1 cellular context compared by ENCODE assay signal in the genomic region with DNA sequence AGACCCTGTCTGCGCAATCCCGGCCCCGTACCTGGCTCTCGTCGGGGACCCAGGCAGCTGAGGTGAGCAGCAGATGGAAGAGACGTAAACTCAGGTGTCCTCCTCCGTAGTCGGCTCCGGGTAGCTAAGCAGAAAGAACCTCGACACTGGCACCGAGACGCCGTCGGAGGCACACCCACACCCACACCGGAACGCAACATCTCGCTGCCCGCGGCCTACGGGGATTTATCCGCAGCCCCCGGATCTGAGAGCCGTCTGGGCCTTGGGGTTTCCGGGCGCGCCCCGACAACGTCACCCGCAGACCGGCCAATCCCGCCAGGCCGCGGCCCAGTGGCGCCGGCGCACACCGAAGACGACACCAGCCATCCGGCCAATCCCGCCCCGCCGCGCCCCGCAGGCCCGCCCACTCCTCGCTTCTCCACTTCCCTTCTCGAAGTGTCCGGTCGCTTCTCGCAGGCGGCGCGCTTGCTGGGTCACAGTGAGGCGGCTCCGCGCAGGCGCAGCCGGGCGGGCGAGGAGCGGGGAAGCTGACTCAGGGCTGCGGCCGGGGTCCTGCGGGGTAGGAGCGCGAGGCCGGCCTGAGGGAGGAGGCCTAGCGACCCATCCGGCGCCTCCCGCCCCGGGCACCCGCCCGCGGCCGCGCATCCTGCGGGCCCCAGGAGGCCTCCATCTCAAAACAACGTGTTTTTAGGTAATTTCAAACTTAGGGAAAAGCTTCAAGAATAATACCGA.
TF ChIP-seq lines count a peak whose summit lies in the region.

A gene with protein sequence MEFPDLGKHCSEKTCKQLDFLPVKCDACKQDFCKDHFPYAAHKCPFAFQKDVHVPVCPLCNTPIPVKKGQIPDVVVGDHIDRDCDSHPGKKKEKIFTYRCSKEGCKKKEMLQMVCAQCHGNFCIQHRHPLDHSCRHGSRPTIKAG (minus strand): TSS at position 264 of the 732 bp plus-strand sequence. CDS start 1,984 bp downstream, outside the sequence.

TF ChIP-seq in HepG2, 621 proteins besides CTCF, POLR2A, EP300 and RAD21 (continued from another document and continues in another):
- TF ChIP-seq, protein P1, sequence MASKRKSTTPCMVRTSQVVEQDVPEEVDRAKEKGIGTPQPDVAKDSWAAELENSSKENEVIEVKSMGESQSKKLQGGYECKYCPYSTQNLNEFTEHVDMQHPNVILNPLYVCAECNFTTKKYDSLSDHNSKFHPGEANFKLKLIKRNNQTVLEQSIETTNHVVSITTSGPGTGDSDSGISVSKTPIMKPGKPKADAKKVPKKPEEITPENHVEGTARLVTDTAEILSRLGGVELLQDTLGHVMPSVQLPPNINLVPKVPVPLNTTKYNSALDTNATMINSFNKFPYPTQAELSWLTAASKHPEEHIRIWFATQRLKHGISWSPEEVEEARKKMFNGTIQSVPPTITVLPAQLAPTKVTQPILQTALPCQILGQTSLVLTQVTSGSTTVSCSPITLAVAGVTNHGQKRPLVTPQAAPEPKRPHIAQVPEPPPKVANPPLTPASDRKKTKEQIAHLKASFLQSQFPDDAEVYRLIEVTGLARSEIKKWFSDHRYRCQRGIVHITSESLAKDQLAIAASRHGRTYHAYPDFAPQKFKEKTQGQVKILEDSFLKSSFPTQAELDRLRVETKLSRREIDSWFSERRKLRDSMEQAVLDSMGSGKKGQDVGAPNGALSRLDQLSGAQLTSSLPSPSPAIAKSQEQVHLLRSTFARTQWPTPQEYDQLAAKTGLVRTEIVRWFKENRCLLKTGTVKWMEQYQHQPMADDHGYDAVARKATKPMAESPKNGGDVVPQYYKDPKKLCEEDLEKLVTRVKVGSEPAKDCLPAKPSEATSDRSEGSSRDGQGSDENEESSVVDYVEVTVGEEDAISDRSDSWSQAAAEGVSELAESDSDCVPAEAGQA (IDR thresholded peaks at IDR 0.05; ENCODE audit: low read depth), result no peak; the same call in 1 of the 2 replicates
- TF ChIP-seq, protein P1 (CRISPR knock-in tag; IDR thresholded peaks at IDR 0.05; ENCODE audit: borderline replicate concordance), result no peak; the same call in 1 of the 2 replicates
- TF ChIP-seq, protein P2, sequence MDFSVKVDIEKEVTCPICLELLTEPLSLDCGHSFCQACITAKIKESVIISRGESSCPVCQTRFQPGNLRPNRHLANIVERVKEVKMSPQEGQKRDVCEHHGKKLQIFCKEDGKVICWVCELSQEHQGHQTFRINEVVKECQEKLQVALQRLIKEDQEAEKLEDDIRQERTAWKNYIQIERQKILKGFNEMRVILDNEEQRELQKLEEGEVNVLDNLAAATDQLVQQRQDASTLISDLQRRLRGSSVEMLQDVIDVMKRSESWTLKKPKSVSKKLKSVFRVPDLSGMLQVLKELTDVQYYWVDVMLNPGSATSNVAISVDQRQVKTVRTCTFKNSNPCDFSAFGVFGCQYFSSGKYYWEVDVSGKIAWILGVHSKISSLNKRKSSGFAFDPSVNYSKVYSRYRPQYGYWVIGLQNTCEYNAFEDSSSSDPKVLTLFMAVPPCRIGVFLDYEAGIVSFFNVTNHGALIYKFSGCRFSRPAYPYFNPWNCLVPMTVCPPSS (IDR thresholded peaks at IDR 0.05), result no peak
- no peak for TF ChIP-seq TSC22D2 (CRISPR knock-in tag; IDR thresholded peaks at IDR 0.05; ENCODE audit: borderline replicate concordance)
- no peak for TF ChIP-seq JUND (CRISPR knock-in tag; IDR thresholded peaks at IDR 0.05)
- no peak for TF ChIP-seq DNMT3B (CRISPR knock-in tag; conservative IDR thresholded peaks at IDR 0.05)
- TF ChIP-seq SOX13 (IDR thresholded peaks at IDR 0.05), result no peak
- no peak for TF ChIP-seq SOX13 (CRISPR knock-in tag; conservative IDR thresholded peaks at IDR 0.05 in 1 of 2, IDR thresholded peaks at IDR 0.05 in 1 of 2)
- TF ChIP-seq ZFP37 (CRISPR knock-in tag; IDR thresholded peaks at IDR 0.05; ENCODE audit: borderline replicate concordance), result no peak
- peak; percentile 88 for TF ChIP-seq PHF5A (CRISPR knock-in tag; IDR thresholded peaks at IDR 0.05; ENCODE audit: low read depth, unreplicated experiment)
- no peak for TF ChIP-seq ZMYM2 (CRISPR knock-in tag; IDR thresholded peaks at IDR 0.05)
- no peak for TF ChIP-seq XRCC5 (optimal IDR thresholded peaks at IDR 0.05; ENCODE audit: low read length)
- no peak for TF ChIP-seq CEBPB (IDR thresholded peaks at IDR 0.05; ENCODE audit: borderline replicate concordance, low read depth, low read length)
- no peak for TF ChIP-seq ZNF383 (CRISPR knock-in tag; IDR thresholded peaks at IDR 0.05; ENCODE audit: borderline replicate concordance)
- TF ChIP-seq, protein P3, sequence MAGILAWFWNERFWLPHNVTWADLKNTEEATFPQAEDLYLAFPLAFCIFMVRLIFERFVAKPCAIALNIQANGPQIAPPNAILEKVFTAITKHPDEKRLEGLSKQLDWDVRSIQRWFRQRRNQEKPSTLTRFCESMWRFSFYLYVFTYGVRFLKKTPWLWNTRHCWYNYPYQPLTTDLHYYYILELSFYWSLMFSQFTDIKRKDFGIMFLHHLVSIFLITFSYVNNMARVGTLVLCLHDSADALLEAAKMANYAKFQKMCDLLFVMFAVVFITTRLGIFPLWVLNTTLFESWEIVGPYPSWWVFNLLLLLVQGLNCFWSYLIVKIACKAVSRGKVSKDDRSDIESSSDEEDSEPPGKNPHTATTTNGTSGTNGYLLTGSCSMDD (CRISPR knock-in tag; IDR thresholded peaks at IDR 0.05), result no peak
- TF ChIP-seq AHR (CRISPR knock-in tag; IDR thresholded peaks at IDR 0.05), result no peak
- TF ChIP-seq ZNF781 (CRISPR knock-in tag; IDR thresholded peaks at IDR 0.05; ENCODE audit: borderline replicate concordance, not compliant biosample characterization), result no peak
- no peak; the same call in 1 of the 2 replicates for TF ChIP-seq MXD4 (CRISPR knock-in tag; IDR thresholded peaks at IDR 0.05)
- no peak for TF ChIP-seq FOXM1 (CRISPR knock-in tag; IDR thresholded peaks at IDR 0.05)
- TF ChIP-seq HDAC1 (CRISPR knock-in tag; IDR thresholded peaks at IDR 0.05), result peak; percentile 88; the same call in 1 of the 2 replicates
- TF ChIP-seq SOX5 (CRISPR knock-in tag; IDR thresholded peaks at IDR 0.05; ENCODE audit: borderline replicate concordance), result peak; percentile 51; the same call in 1 of the 2 replicates
- no peak for TF ChIP-seq FOXJ3 (CRISPR knock-in tag; IDR thresholded peaks at IDR 0.05; ENCODE audit: borderline replicate concordance)
- no peak for TF ChIP-seq AKAP8 (CRISPR knock-in tag; IDR thresholded peaks at IDR 0.05)
- no peak for TF ChIP-seq MEIS1 (CRISPR knock-in tag; IDR thresholded peaks at IDR 0.05; ENCODE audit: borderline replicate concordance)
- TF ChIP-seq, protein P4, sequence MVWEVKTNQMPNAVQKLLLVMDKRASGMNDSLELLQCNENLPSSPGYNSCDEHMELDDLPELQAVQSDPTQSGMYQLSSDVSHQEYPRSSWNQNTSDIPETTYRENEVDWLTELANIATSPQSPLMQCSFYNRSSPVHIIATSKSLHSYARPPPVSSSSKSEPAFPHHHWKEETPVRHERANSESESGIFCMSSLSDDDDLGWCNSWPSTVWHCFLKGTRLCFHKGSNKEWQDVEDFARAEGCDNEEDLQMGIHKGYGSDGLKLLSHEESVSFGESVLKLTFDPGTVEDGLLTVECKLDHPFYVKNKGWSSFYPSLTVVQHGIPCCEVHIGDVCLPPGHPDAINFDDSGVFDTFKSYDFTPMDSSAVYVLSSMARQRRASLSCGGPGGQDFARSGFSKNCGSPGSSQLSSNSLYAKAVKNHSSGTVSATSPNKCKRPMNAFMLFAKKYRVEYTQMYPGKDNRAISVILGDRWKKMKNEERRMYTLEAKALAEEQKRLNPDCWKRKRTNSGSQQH (CRISPR knock-in tag; IDR thresholded peaks at IDR 0.05; ENCODE audit: low read depth), result peak; percentile 48; the same call in 1 of the 2 replicates
- no peak for TF ChIP-seq IKZF4 (CRISPR knock-in tag; IDR thresholded peaks at IDR 0.05; ENCODE audit: borderline replicate concordance, low read depth, not compliant biosample characterization)
- peak; percentile 48; the same call in 1 of the 2 replicates for TF ChIP-seq GATA4 (IDR thresholded peaks at IDR 0.05; ENCODE audit: borderline replicate concordance, low read depth)
- TF ChIP-seq FOSL1 (CRISPR knock-in tag; IDR thresholded peaks at IDR 0.05; ENCODE audit: borderline replicate concordance), result no peak
- TF ChIP-seq, protein P5, sequence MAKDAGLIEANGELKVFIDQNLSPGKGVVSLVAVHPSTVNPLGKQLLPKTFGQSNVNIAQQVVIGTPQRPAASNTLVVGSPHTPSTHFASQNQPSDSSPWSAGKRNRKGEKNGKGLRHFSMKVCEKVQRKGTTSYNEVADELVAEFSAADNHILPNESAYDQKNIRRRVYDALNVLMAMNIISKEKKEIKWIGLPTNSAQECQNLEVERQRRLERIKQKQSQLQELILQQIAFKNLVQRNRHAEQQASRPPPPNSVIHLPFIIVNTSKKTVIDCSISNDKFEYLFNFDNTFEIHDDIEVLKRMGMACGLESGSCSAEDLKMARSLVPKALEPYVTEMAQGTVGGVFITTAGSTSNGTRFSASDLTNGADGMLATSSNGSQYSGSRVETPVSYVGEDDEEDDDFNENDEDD (CRISPR knock-in tag; IDR thresholded peaks at IDR 0.05; ENCODE audit: borderline replicate concordance), result peak; percentile 42; the same call in 1 of the 2 replicates
- TF ChIP-seq, protein P6, sequence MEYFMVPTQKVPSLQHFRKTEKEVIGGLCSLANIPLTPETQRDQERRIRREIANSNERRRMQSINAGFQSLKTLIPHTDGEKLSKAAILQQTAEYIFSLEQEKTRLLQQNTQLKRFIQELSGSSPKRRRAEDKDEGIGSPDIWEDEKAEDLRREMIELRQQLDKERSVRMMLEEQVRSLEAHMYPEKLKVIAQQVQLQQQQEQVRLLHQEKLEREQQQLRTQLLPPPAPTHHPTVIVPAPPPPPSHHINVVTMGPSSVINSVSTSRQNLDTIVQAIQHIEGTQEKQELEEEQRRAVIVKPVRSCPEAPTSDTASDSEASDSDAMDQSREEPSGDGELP (IDR thresholded peaks at IDR 0.05; ENCODE audit: borderline replicate concordance, low read depth), result no peak
- TF ChIP-seq BHLHE40 (IDR thresholded peaks at IDR 0.05; ENCODE audit: low read length), result no peak
- TF ChIP-seq SP5 (CRISPR knock-in tag; IDR thresholded peaks at IDR 0.05; ENCODE audit: borderline replicate concordance, low read depth), result peak; percentile 40; the same call in 1 of the 2 replicates
- TF ChIP-seq RELA (CRISPR knock-in tag; IDR thresholded peaks at IDR 0.05), result no peak; the same call in 1 of the 2 replicates
- TF ChIP-seq, protein P7, sequence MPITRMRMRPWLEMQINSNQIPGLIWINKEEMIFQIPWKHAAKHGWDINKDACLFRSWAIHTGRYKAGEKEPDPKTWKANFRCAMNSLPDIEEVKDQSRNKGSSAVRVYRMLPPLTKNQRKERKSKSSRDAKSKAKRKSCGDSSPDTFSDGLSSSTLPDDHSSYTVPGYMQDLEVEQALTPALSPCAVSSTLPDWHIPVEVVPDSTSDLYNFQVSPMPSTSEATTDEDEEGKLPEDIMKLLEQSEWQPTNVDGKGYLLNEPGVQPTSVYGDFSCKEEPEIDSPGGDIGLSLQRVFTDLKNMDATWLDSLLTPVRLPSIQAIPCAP (CRISPR knock-in tag; IDR thresholded peaks at IDR 0.05; ENCODE audit: low read depth), result no peak
- TF ChIP-seq ZBTB38 (CRISPR knock-in tag; IDR thresholded peaks at IDR 0.05), result no peak; the same call in 1 of the 2 replicates
- peak; percentile 70; the same call in 1 of the 2 replicates for TF ChIP-seq ZNF558 (CRISPR knock-in tag; IDR thresholded peaks at IDR 0.05; ENCODE audit: borderline replicate concordance)
- TF ChIP-seq, protein P8, sequence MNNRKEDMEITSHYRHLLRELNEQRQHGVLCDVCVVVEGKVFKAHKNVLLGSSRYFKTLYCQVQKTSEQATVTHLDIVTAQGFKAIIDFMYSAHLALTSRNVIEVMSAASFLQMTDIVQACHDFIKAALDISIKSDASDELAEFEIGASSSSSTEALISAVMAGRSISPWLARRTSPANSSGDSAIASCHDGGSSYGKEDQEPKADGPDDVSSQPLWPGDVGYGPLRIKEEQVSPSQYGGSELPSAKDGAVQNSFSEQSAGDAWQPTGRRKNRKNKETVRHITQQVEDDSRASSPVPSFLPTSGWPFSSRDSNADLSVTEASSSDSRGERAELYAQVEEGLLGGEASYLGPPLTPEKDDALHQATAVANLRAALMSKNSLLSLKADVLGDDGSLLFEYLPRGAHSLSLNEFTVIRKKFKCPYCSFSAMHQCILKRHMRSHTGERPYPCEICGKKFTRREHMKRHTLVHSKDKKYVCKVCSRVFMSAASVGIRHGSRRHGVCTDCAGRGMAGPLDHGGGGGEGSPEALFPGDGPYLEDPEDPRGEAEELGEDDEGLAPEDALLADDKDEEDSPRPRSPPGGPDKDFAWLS (CRISPR knock-in tag; IDR thresholded peaks at IDR 0.05; ENCODE audit: borderline replicate concordance), result no peak
- peak; percentile 95 for TF ChIP-seq ATF1 (CRISPR knock-in tag; IDR thresholded peaks at IDR 0.05)
- TF ChIP-seq RBAK (CRISPR knock-in tag; IDR thresholded peaks at IDR 0.05), result no peak
